In genomic region chr6:76574746-76575145, GRCh38 we compare ENCODE assay signal across 2 cellular contexts.
TF ChIP-seq lines count a peak whose summit lies in the region.

No MANE protein-coding gene starts in this region.

TF ChIP-seq in HepG2, 621 proteins besides CTCF, POLR2A, EP300 and RAD21:
- TF ChIP-seq NCOR1 (IDR thresholded peaks at IDR 0.05; ENCODE audit: borderline replicate concordance, low read length) (no peak), NFRKB (IDR thresholded peaks at IDR 0.05) (no peak), BCL6 (CRISPR knock-in tag; IDR thresholded peaks at IDR 0.05) (no peak), SMC3 (IDR thresholded peaks at IDR 0.05; ENCODE audit: low read length) (no peak)

TF ChIP-seq in WTC11, 78 proteins besides CTCF, POLR2A, EP300 and RAD21:
- no peak for TF ChIP-seq MYBL2 (CRISPR knock-in tag; IDR thresholded peaks at IDR 0.05)
- no peak for TF ChIP-seq CDX4 (CRISPR knock-in tag; IDR thresholded peaks at IDR 0.05; ENCODE audit: borderline replicate concordance)
- no peak for TF ChIP-seq ESRRA (CRISPR knock-in tag; IDR thresholded peaks at IDR 0.05; ENCODE audit: borderline replicate concordance)
- TF ChIP-seq ZNF281 (CRISPR knock-in tag; IDR thresholded peaks at IDR 0.05), result no peak
- TF ChIP-seq SMAD3 (CRISPR knock-in tag; IDR thresholded peaks at IDR 0.05; ENCODE audit: borderline replicate concordance), result no peak
- TF ChIP-seq GTF2I (CRISPR knock-in tag; conservative IDR thresholded peaks at IDR 0.05), result no peak
- no peak for TF ChIP-seq EMX1 (CRISPR knock-in tag; IDR thresholded peaks at IDR 0.05)
